Comparison of ENCODE assay signal across 8 cellular contexts in the genomic region with DNA sequence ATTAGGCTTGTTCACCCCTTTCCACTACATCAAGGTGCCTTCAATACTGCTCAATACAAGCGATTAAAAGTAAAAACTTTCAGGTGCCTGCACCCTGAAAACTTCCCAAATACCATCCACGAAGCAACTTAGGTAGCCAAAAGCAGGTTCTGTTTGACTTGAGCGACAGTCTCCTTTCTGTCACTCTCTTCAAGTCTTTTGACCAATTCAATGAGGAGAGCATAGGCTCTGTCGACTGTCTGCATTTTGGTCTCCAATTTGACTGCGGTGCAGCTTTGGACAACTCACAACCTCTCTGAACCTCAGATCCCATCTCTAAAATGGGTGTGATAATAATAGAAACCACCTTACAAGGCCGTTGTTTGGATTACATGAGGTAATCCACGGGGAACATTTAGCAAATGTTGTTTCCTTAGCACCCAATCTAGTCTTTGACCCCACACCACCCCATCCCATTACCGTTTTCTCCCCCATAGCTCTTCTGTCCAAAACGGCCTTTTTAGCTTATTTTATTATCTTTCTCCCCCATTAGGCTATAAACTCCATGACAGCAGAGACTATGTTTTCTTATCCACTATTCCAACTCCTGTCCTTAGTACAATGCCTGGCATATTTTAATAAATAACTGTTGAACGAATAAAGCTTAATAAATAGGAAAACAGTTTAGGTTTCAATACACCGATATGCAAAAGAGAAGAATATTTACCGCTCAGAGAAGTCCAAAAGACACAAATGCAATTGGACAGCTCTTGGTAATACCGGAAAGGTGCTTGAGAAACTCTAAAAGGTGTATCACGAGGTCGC. TPM values are rescaled to one million over a fixed set of nuclear protein-coding genes. Genes with fewer than 3 reads are reported as not detected.
A peak's percentile ranks its signal among the peaks of the same experiment; 100 is the strongest.
DNase-seq lines count a peak whose midpoint lies in the region; ATAC-seq and TF ChIP-seq lines count a peak whose summit lies in the region.

No MANE protein-coding gene starts in this region.

- CTCF ChIA-PET in activated CD4-positive, alpha-beta T cell treated with anti-CD3 and anti-CD28 coated beads, Interleukin-2, amount 10 ng/mL, durations not matched to agents 7 days and 5 days (lab: Charles Lee) = interaction anchor here (0.8 to 2.6 kb wide), 9 partner anchors 7 to 86 kb away, joined by 3 to 12 read pairs (median 4); no protein-coding TSS in a partner anchor
- CTCF ChIA-PET in HEK293T (lab: Yijun Ruan, JAX) = no interaction called here

- no peaks in the 10 kb centered on the region for H3K9me3 Mint-ChIP-seq in activated CD4-positive, alpha-beta T cell treated with anti-CD3 and anti-CD28 coated beads, Interleukin-2, amount 10 ng/mL, durations not matched to agents 7 days and 5 days
- H3K9me3 Mint-ChIP-seq in activated naive CD8-positive, alpha-beta T cell treated with anti-CD3 and anti-CD28 coated beads, Interleukin-2, amount 50 U/mL, for 24 hours = no peaks in the 10 kb centered on the region

- peak overlapping the region; percentile 93 for H3K4me3 Mint-ChIP-seq in activated CD4-positive, alpha-beta T cell treated with anti-CD3 and anti-CD28 coated beads, Interleukin-2, amount 10 ng/mL, durations not matched to agents 7 days and 5 days
- H3K4me3 Mint-ChIP-seq in activated naive CD8-positive, alpha-beta T cell treated with anti-CD3 and anti-CD28 coated beads, Interleukin-2, amount 50 U/mL, for 24 hours = peak overlapping the region; percentile 90

- H3K4me3 ChIP-seq in liver (ENCODE audit: low read depth in 1 of 3, low read length in 3 of 3) (peak overlapping the region; percentile 93 to 97 (median 96)), thyroid gland (replicated peaks in 1 of 3) (peak overlapping the region; percentile 51 to 88 (median 66))

- H3K27me3 Mint-ChIP-seq in activated CD4-positive, alpha-beta T cell treated with anti-CD3 and anti-CD28 coated beads, Interleukin-2, amount 10 ng/mL, durations not matched to agents 7 days and 5 days = no peaks in the 10 kb centered on the region
- H3K27me3 Mint-ChIP-seq in activated naive CD8-positive, alpha-beta T cell treated with anti-CD3 and anti-CD28 coated beads, Interleukin-2, amount 50 U/mL, for 24 hours = no peaks in the 10 kb centered on the region

- H3K27me3 ChIP-seq in liver (ENCODE audit: control insufficient read depth in 4 of 4, insufficient read depth in 4 of 4, low read length in 3 of 4) (no peaks in the 10 kb centered on the region), thyroid gland (no peaks in the 10 kb centered on the region)

- peak overlapping the region; percentile 40 to 92 for H3K9ac ChIP-seq in liver (ENCODE audit: low read depth in 1 of 2, low read length in 2 of 2)

- POLR2A ChIA-PET in activated CD4-positive, alpha-beta T cell treated with anti-CD3 and anti-CD28 coated beads, Interleukin-2, amount 10 ng/mL, durations not matched to agents 7 days and 5 days (lab: Charles Lee) = no interaction called here
- POLR2A ChIA-PET in HEK293T (lab: Yijun Ruan, JAX) = interaction anchor here (1.1 to 1.4 kb wide), 7 partner anchors 8 to 140 kb away, joined by 3 to 10 read pairs (median 4); no protein-coding TSS in a partner anchor

- H3K4me1 ChIP-seq in liver (ENCODE audit: control insufficient read depth in 4 of 4, insufficient read depth in 4 of 4, low read length in 3 of 4) (peaks cover 13 to 31% (median 16%) of the 10 kb centered on the region in 4 donors), thyroid gland (peaks cover 10 to 15% of the 10 kb centered on the region in 2 donors)

- 14% methylated on average over 15 of the region's 15 CpGs for WGBS in liver
- 21% methylated on average over 15 of the region's 15 CpGs for WGBS in thyroid gland, 2 donors

- no peak for TF ChIP-seq POLR2A in thyroid gland (IDR thresholded peaks at IDR 0.05)

- ATAC-seq in activated naive CD8-positive, alpha-beta T cell treated with anti-CD3 and anti-CD28 coated beads, Interleukin-2, amount 50 U/mL, for 24 hours = no peak
- ATAC-seq in GM21737 (IDR thresholded peaks at IDR 0.05; ENCODE audit: unreplicated experiment) = no peak

- peak overlapping the region; percentile 97 to 100 for H3K27ac ChIP-seq in liver (ENCODE audit: low read depth in 1 of 2, low read length in 2 of 2)
- peak overlapping the region; percentile 86 to 99 (median 97) for H3K27ac ChIP-seq in thyroid gland

- intact Hi-C loops in thyroid gland (cut with DNase I) = no loop called here

- H3K9me3 ChIP-seq in liver (ENCODE audit: control insufficient read depth in 4 of 4, low read length in 3 of 4) (no peaks in the 10 kb centered on the region), thyroid gland (no peaks in the 10 kb centered on the region)

- H3K36me3 Mint-ChIP-seq in activated CD4-positive, alpha-beta T cell treated with anti-CD3 and anti-CD28 coated beads, Interleukin-2, amount 10 ng/mL, durations not matched to agents 7 days and 5 days (ENCODE audit: low read depth) = peaks cover 34% of the 10 kb centered on the region
- H3K36me3 Mint-ChIP-seq in activated naive CD8-positive, alpha-beta T cell treated with anti-CD3 and anti-CD28 coated beads, Interleukin-2, amount 50 U/mL, for 24 hours (ENCODE audit: low read depth) = peaks cover 25% of the 10 kb centered on the region

- H3K36me3 ChIP-seq in liver (ENCODE audit: control insufficient read depth in 4 of 4, insufficient read depth in 3 of 4, low read depth in 1 of 4, low read length in 3 of 4) (peaks cover 5 to 20% (median 15%) of the 10 kb centered on the region in 4 donors), thyroid gland (peaks cover 16 to 20% of the 10 kb centered on the region in 2 donors)

- TF ChIP-seq RAD21 in liver (IDR thresholded peaks at IDR 0.05) = no peak

- no peak for TF ChIP-seq CTCF in liver (IDR thresholded peaks at IDR 0.05; ENCODE audit: low read depth, low read length, missing input control)
- no peak for TF ChIP-seq CTCF in thyroid gland (IDR thresholded peaks at IDR 0.05)

- H3K27ac Mint-ChIP-seq in activated CD4-positive, alpha-beta T cell treated with anti-CD3 and anti-CD28 coated beads, Interleukin-2, amount 10 ng/mL, durations not matched to agents 7 days and 5 days = peak overlapping the region; percentile 98
- peak overlapping the region; percentile 87 for H3K27ac Mint-ChIP-seq in activated naive CD8-positive, alpha-beta T cell treated with anti-CD3 and anti-CD28 coated beads, Interleukin-2, amount 50 U/mL, for 24 hours

- peaks cover 61% of the 10 kb centered on the region for H3K4me1 Mint-ChIP-seq in activated CD4-positive, alpha-beta T cell treated with anti-CD3 and anti-CD28 coated beads, Interleukin-2, amount 10 ng/mL, durations not matched to agents 7 days and 5 days
- H3K4me1 Mint-ChIP-seq in activated naive CD8-positive, alpha-beta T cell treated with anti-CD3 and anti-CD28 coated beads, Interleukin-2, amount 50 U/mL, for 24 hours = peaks cover 72% of the 10 kb centered on the region

- no peak for DNase-seq in activated CD4-positive, alpha-beta T cell treated with anti-CD3 and anti-CD28 coated beads, Interleukin-2, amount 10 ng/mL, durations not matched to agents 7 days and 5 days
- DNase-seq in activated CD4-positive, alpha-beta T cell treated with anti-CD3 and anti-CD28 coated beads for 1 hour = no peak
- no peak for DNase-seq in activated naive CD8-positive, alpha-beta T cell treated with anti-CD3 and anti-CD28 coated beads, Interleukin-2, amount 50 U/mL, for 24 hours
- DNase-seq in thyroid gland = no peak
- no peak for DNase-seq in GM19238 (ENCODE audit: insufficient read length, low spot score)
- DNase-seq in HEK293T (ENCODE audit: extremely low spot score) = no peak

TF ChIP-seq in liver, 16 proteins besides CTCF, POLR2A, EP300 and RAD21 (continues in another document):
- TF ChIP-seq JUND (IDR thresholded peaks at IDR 0.05) (no peak), RXRA (IDR thresholded peaks at IDR 0.05) (peak in 1 of 2 donors; percentile 28)

TF ChIP-seq in HEK293T, 16 proteins besides CTCF, POLR2A, EP300 and RAD21:
- no peak for TF ChIP-seq HDGF (IDR thresholded peaks at IDR 0.05; ENCODE audit: borderline replicate concordance)
- TF ChIP-seq ELF4 (IDR thresholded peaks at IDR 0.05) = no peak
- TF ChIP-seq ARNT (IDR thresholded peaks at IDR 0.05) = no peak
- no peak for TF ChIP-seq SUZ12 (IDR thresholded peaks at IDR 0.05)
- no peak for TF ChIP-seq LEF1 (IDR thresholded peaks at IDR 0.05; ENCODE audit: borderline replicate concordance)
- no peak for TF ChIP-seq BHLHE40 (IDR thresholded peaks at IDR 0.05; ENCODE audit: borderline replicate concordance)
- no peak for TF ChIP-seq TARDBP (IDR thresholded peaks at IDR 0.05)
- no peak for TF ChIP-seq ZNF384 (IDR thresholded peaks at IDR 0.05)
- no peak for TF ChIP-seq FOXK2 (IDR thresholded peaks at IDR 0.05)
- TF ChIP-seq SP1 (IDR thresholded peaks at IDR 0.05) = no peak
TF ChIP-seq in HEK293T: peak in this region for 0.

RNA-seq across cellular contexts. Expression of a gene that starts 1.0 kb away (rescaled TPM):
- total RNA-seq in activated CD4-positive, alpha-beta T cell treated with anti-CD3 and anti-CD28 coated beads, Interleukin-2, amount 10 ng/mL, durations not matched to agents 7 days and 5 days = 100 to 1,000 TPM in 1 of 2 experiments, 10 to 100 TPM in 1; 79.9 to 101 TPM
- total RNA-seq in liver (10 to 100 TPM; 16.5 to 19.8 TPM), thyroid gland (10 to 100 TPM; 50.7 to 55.5 (median 53.1) TPM)
- polyA plus RNA-seq in liver = 1 to 10 TPM; 7.0 to 8.6 TPM

RNA-seq across cellular contexts. Expression of a gene that starts 8.1 kb away (rescaled TPM):
- total RNA-seq in activated CD4-positive, alpha-beta T cell treated with anti-CD3 and anti-CD28 coated beads, Interleukin-2, amount 10 ng/mL, durations not matched to agents 7 days and 5 days = 100 to 1,000 TPM; 144 to 147 TPM
- total RNA-seq in liver (10 to 100 TPM in 1 of 2 donors, 1 to 10 TPM in 1; 5.8 to 17.3 TPM), thyroid gland (10 to 100 TPM in 3 of 4 donors, 1 to 10 TPM in 1; 7.7 to 21.3 (median 14.7) TPM)
- polyA plus RNA-seq in liver = 1 to 10 TPM; 2.5 to 3.0 TPM

Comparison
In these comparisons a context has a peak if more than half of its experiments do, and no peak if none do; other contexts are left out.
1. RNA of a gene that starts 8.1 kb away (total RNA-seq): 144 to 147 TPM in activated CD4-positive, alpha-beta T cell treated with anti-CD3 and anti-CD28 coated beads, Interleukin-2, amount 10 ng/mL, durations not matched to agents 7 days and 5 days; 5.8 to 17.3 TPM in liver and 7.7 to 21.3 TPM in thyroid gland; every median in the first group is over 4 times any median in the second.